ENCODE assay signal across 1 cellular context in the genomic region with DNA sequence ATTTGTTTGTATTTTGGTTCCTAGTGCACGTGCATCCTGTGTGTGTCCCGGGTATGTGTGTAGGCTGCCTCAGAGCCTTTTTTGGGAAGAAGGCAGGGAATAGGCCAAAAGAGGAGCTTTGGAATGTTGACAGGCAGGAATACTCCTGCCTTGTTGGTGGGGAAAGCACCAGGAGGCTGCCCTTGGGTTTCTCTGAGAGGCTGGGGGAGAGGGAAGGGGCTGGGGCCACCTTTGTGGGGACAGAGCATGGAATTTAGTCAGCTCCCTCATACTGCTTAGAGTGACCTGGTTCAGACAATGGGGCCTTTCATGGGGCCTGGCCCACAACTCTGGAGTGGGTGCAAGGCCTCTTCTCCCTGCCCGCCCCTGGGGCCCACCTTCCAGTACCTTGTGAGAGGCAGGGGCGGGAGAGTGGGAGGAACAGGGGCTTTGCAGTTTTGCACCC.
TF ChIP-seq lines count a peak whose summit lies in the region.

No MANE protein-coding gene starts in this region.

TF ChIP-seq in GM23338, 12 proteins besides CTCF, POLR2A, EP300 and RAD21 (continued from another document):
- TF ChIP-seq ZNF462 (CRISPR knock-in tag; IDR thresholded peaks at IDR 0.05) = no peak
